ENCODE assay signal across 9 cellular contexts in genomic region chr19:1088419-1089066, GRCh38. TPM values are rescaled to one million over a fixed set of nuclear protein-coding genes. Genes with fewer than 3 reads are reported as not detected.
DNase-seq lines count a peak whose midpoint lies in the region; ATAC-seq and TF ChIP-seq lines count a peak whose summit lies in the region.
"Had no signal": no experiment of that assay in that cellular context is flagged by ENCODE, and none has a peak within 500 bp of the region (broad histone marks: within the 10 kb centered on the region; RNA-seq: fewer than 3 reads in every experiment).

No MANE protein-coding gene starts in this region.

- no peak for TF ChIP-seq CTCF in Peyer's patch (IDR thresholded peaks at IDR 0.05)
- no peak for TF ChIP-seq CTCF in mesothelial cell of epicardium (IDR thresholded peaks at IDR 0.05; ENCODE audit: unreplicated experiment)

- peaks cover 41% of the 10 kb centered on the region for H3K36me3 ChIP-seq in CD8-positive, alpha-beta memory T cell (ENCODE audit: insufficient read depth, low read length)
- H3K36me3 ChIP-seq in Peyer's patch (peaks cover 0 to 76% (median 0%) of the 10 kb centered on the region in 3 donors), rectal smooth muscle tissue (ENCODE audit: control insufficient read depth, insufficient read depth, low read length) (peaks cover 11% of the 10 kb centered on the region)

- peaks cover 0 to 73% (median 0%) of the 10 kb centered on the region in 3 donors for H3K36me3 Mint-ChIP-seq in CD8-positive, alpha-beta memory T cell
- H3K36me3 Mint-ChIP-seq in mesothelial cell of epicardium: peaks cover 5% of the 10 kb centered on the region

- ATAC-seq in HG03469 (IDR thresholded peaks at IDR 0.05; ENCODE audit: unreplicated experiment): no peak

- no peak overlapping the region for H3K9ac ChIP-seq in rectal smooth muscle tissue (ENCODE audit: low read length)

- no peaks in the 10 kb centered on the region for H3K27me3 ChIP-seq in CD8-positive, alpha-beta memory T cell (ENCODE audit: insufficient read depth, low read length, poor library complexity, severe bottlenecking)
- no peaks in the 10 kb centered on the region for H3K27me3 ChIP-seq in Peyer's patch
- H3K27me3 ChIP-seq in rectal smooth muscle tissue (ENCODE audit: control insufficient read depth, insufficient read depth, low read length): no peaks in the 10 kb centered on the region

- peak overlapping the region in 7 of 8 donors; percentile 7 to 97 (median 91) for H3K27ac Mint-ChIP-seq in CD8-positive, alpha-beta memory T cell
- no peak overlapping the region for H3K27ac Mint-ChIP-seq in mesothelial cell of epicardium
- H3K27ac Mint-ChIP-seq: progenitor cell of endocrine pancreas had no signal

- no peaks in the 10 kb centered on the region for H3K9me3 Mint-ChIP-seq in CD8-positive, alpha-beta memory T cell
- no peaks in the 10 kb centered on the region for H3K9me3 Mint-ChIP-seq in mesothelial cell of epicardium

- H3K4me1 ChIP-seq in CD8-positive, alpha-beta memory T cell (ENCODE audit: insufficient read depth, low read length): peaks cover 54% of the 10 kb centered on the region
- peaks cover 0 to 28% (median 26%) of the 10 kb centered on the region in 4 donors for H3K4me1 ChIP-seq in Peyer's patch
- no peaks in the 10 kb centered on the region for H3K4me1 ChIP-seq in rectal smooth muscle tissue (ENCODE audit: control insufficient read depth, insufficient read depth, low read length)

- no peak for TF ChIP-seq POLR2A in Peyer's patch (IDR thresholded peaks at IDR 0.05)
- TF ChIP-seq POLR2A in erythroblast (IDR thresholded peaks at IDR 0.05; ENCODE audit: low read length): peak; percentile 13

- H3K4me1 Mint-ChIP-seq in CD8-positive, alpha-beta memory T cell: peaks cover 36 to 71% (median 46%) of the 10 kb centered on the region in 3 donors
- peaks cover 5% of the 10 kb centered on the region for H3K4me1 Mint-ChIP-seq in mesothelial cell of epicardium

- POLR2A ChIA-PET in CD8-positive, alpha-beta memory T cell (lab: Charles Lee): interaction anchor here (0.8 to 18.2 kb wide), 18 partner anchors 14 to 180 kb away, joined by 3 to 737 read pairs (median 6); partner anchors contain the start of genes ABCA7, ARHGAP45, CIRBP and CNN2

- H3K9me3 ChIP-seq in CD8-positive, alpha-beta memory T cell (ENCODE audit: low read length): no peaks in the 10 kb centered on the region
- no peaks in the 10 kb centered on the region for H3K9me3 ChIP-seq in Peyer's patch

- CTCF ChIA-PET in CD8-positive, alpha-beta memory T cell (lab: Charles Lee): interaction anchor here (0.8 to 18.7 kb wide), 9 partner anchors 13 to 106 kb away, joined by 3 to 264 read pairs (median 5); partner anchors contain the start of genes ABCA7 and ARHGAP45

- H3K4me3 ChIP-seq in CD8-positive, alpha-beta memory T cell (ENCODE audit: low read length): no peak overlapping the region
- H3K4me3 ChIP-seq in Peyer's patch (no peak overlapping the region), rectal smooth muscle tissue (ENCODE audit: low read length) (no peak overlapping the region)

- H3K4me3 Mint-ChIP-seq in CD8-positive, alpha-beta memory T cell: peak overlapping the region in 5 of 7 donors; percentile 34 to 74 (median 48)
- H3K4me3 Mint-ChIP-seq in mesothelial cell of epicardium: no peak overlapping the region

- H3K27me3 Mint-ChIP-seq in CD8-positive, alpha-beta memory T cell: peaks cover 0 to 5% of the 10 kb centered on the region in 2 donors
- H3K27me3 Mint-ChIP-seq in mesothelial cell of epicardium (ENCODE audit: low read depth): no peaks in the 10 kb centered on the region
- H3K27me3 Mint-ChIP-seq: progenitor cell of endocrine pancreas had no signal

- DNase-seq in CD8-positive, alpha-beta memory T cell: peak in 1 of 5 donors; percentile 62
- DNase-seq in Peyer's patch (no peak), erythroblast (lab: John Stamatoyannopoulos, UW) (no peak), NCI-H2196 (lab: John Stamatoyannopoulos, UW; ENCODE audit: unreplicated experiment) (no peak), mesothelial cell of epicardium (ENCODE audit: low spot score in 2 of 2, unreplicated experiment in 2 of 2) (no peak), NOMO-1 treated with DMSO at 0.1 percent for 48 hours (lab: John Stamatoyannopoulos, UW; ENCODE audit: unreplicated experiment) (no peak)

- peak overlapping the region; percentile 24 for H3K27ac ChIP-seq in CD8-positive, alpha-beta memory T cell (ENCODE audit: low read depth, low read length)
- H3K27ac ChIP-seq in Peyer's patch: peak overlapping the region; percentile 46 to 80 (median 62)
- peak overlapping the region; percentile 40 for H3K27ac ChIP-seq in rectal smooth muscle tissue (ENCODE audit: low read depth, low read length)

RNA-seq across cellular contexts. Expression of gene POLR2E, which starts 6.6 kb away (rescaled TPM):
- total RNA-seq in CD8-positive, alpha-beta memory T cell: 100 to 1,000 TPM; 270 to 278 TPM
- 249 TPM for polyA plus RNA-seq in CD8-positive, alpha-beta memory T cell
- 100 to 1,000 TPM in 2 of 4 donors, 10 to 100 TPM in 2; 74.3 to 107 (median 96.9) TPM for total RNA-seq in Peyer's patch
- 137 to 145 TPM (median 143 TPM) in 3 replicates for total RNA-seq in mesothelial cell of epicardium

RNA-seq across cellular contexts. Expression of gene GPX4, which starts 15.3 kb away (rescaled TPM):
- 100 to 1,000 TPM; 222 TPM for total RNA-seq in CD8-positive, alpha-beta memory T cell
- 373 TPM for polyA plus RNA-seq in CD8-positive, alpha-beta memory T cell
- total RNA-seq in Peyer's patch (100 to 1,000 TPM; 258 to 493 (median 326) TPM), mesothelial cell of epicardium (190 to 208 TPM (median 201 TPM) in 3 replicates)

RNA-seq across cellular contexts. Expression of gene ARHGAP45, which starts 21.6 kb away (rescaled TPM):
- 100 to 1,000 TPM; 212 to 220 TPM for total RNA-seq in CD8-positive, alpha-beta memory T cell
- polyA plus RNA-seq in CD8-positive, alpha-beta memory T cell: 478 TPM
- total RNA-seq in Peyer's patch (100 to 1,000 TPM in 2 of 4 donors, 10 to 100 TPM in 2; 82.6 to 187 (median 118) TPM), mesothelial cell of epicardium (2.4 to 3.8 TPM (median 3.2 TPM) in 3 replicates)

RNA-seq across cellular contexts. Expression of gene ABCA7, which starts 48.6 kb away (rescaled TPM):
- total RNA-seq in CD8-positive, alpha-beta memory T cell: 10 to 100 TPM; 33.8 to 39.5 TPM
- polyA plus RNA-seq in CD8-positive, alpha-beta memory T cell: 14.1 TPM
- total RNA-seq in Peyer's patch: 100 to 1,000 TPM in 1 of 4 donors, 10 to 100 TPM in 3; 30.1 to 162 (median 72.1) TPM
- total RNA-seq in mesothelial cell of epicardium: 18.0 to 22.5 TPM (median 20.1 TPM) in 3 replicates

Comparison
In these comparisons a context has a peak if more than half of its experiments do, and no peak if none do; other contexts are left out.
1. RNA of gene ARHGAP45, which starts 21.6 kb away (total RNA-seq): 212 to 220 TPM in CD8-positive, alpha-beta memory T cell and 82.6 to 187 TPM in Peyer's patch; 2.4 to 3.8 TPM in mesothelial cell of epicardium; every median in the first group is over 10 times any median in the second.
2. Peak in every context shown above with its lines, with median percentiles within 50 percentile points of each other: H3K27ac ChIP-seq.